12 cellular contexts compared by ENCODE assay signal in the genomic region with DNA sequence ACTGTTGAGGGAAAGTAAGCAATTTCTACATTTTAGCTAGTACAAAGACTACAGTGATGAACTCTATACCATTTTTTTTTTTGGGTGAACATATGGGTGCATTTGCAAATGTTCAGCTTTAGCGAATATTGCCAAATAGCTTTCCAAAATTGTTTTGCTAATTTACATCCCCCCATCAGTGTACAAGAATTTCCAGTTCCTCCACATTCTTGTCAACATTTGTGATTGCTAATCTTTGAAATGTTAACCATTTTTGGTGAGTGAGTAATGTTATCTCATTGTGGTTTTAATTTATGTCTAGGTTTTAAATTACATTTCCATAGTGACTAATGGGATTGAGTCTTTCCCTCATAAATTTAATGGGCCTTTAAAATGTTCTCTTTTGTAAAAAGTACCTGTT. TPM values are rescaled to one million over a fixed set of nuclear protein-coding genes. Genes with fewer than 3 reads are reported as not detected.
DNase-seq lines count a peak whose midpoint lies in the region; ATAC-seq, FAIRE-seq and TF ChIP-seq lines count a peak whose summit lies in the region.
"Had no signal": no experiment of that assay in that cellular context is flagged by ENCODE, and none has a peak within 500 bp of the region (broad histone marks: within the 10 kb centered on the region; RNA-seq: fewer than 3 reads in every experiment).

No MANE protein-coding gene starts in this region.

- CTCF ChIA-PET in endothelial cell of umbilical vein (lab: Charles Lee) = interaction anchor here (1.2 kb wide), 1 partner anchor 22 kb away, joined by 4 read pairs; no protein-coding TSS in a partner anchor

- H3K27ac ChIP-seq in endothelial cell of umbilical vein (ENCODE audit: insufficient read depth, low read depth, low read length) (no peak overlapping the region), colonic mucosa (no peak overlapping the region), pancreas (no peak overlapping the region)
- H3K27ac ChIP-seq: right lobe of liver had no signal

- ATAC-seq in pancreas (no peak), HG03039 (IDR thresholded peaks at IDR 0.05; ENCODE audit: unreplicated experiment) (no peak)
- ATAC-seq: left ventricle myocardium superior, right lobe of liver had no signal

- H3K9ac ChIP-seq in endothelial cell of umbilical vein (replicated peaks; ENCODE audit: extremely low read depth, insufficient read depth, low read length) = no peak overlapping the region
- no peak overlapping the region for H3K9ac ChIP-seq in colonic mucosa (ENCODE audit: low read depth in 2 of 2, low read length in 2 of 2)

- peak overlapping the region; percentile 24 for H3K4me2 ChIP-seq in endothelial cell of umbilical vein (ENCODE audit: insufficient read depth, low read length)

- no peak overlapping the region for H3K4me3 Mint-ChIP-seq in CD14-positive monocyte
- H3K4me3 Mint-ChIP-seq: nephron had no signal

- no peak for TF ChIP-seq POLR2A in endothelial cell of umbilical vein (IDR thresholded peaks at IDR 0.05; ENCODE audit: low read depth, low read length)

- dilution Hi-C loops in endothelial cell of umbilical vein (cut with MboI; ENCODE audit: extremely low pct_ligation_motif_present, low sequenced_read_pairs) = no loop called here

- peaks cover 0 to 2% (median 0%) of the 10 kb centered on the region in 7 donors for H3K9me3 Mint-ChIP-seq in CD14-positive monocyte
- H3K9me3 Mint-ChIP-seq: nephron had no signal

- no peaks in the 10 kb centered on the region for H3K9me1 ChIP-seq in endothelial cell of umbilical vein (replicated peaks; ENCODE audit: control insufficient read depth, extremely low read depth, insufficient read depth, low read length)

- H3K4me1 Mint-ChIP-seq in CD14-positive monocyte = peaks cover under 1% of the 10 kb centered on the region
- H3K4me1 Mint-ChIP-seq: nephron had no signal

- H3K4me3 ChIP-seq in endothelial cell of umbilical vein (replicated peaks in 1 of 3; ENCODE audit: insufficient read depth in 1 of 3, low read depth in 1 of 3, low read length in 3 of 3) = no peak overlapping the region
- no peak overlapping the region for H3K4me3 ChIP-seq in colonic mucosa
- no peak overlapping the region for H3K4me3 ChIP-seq in pancreas
- H3K4me3 ChIP-seq: right lobe of liver had no signal

- H3K27me3 ChIP-seq in endothelial cell of umbilical vein (ENCODE audit: control insufficient read depth in 2 of 2, insufficient read depth in 2 of 2, low read length in 2 of 2) (peaks cover 2 to 14% of the 10 kb centered on the region in 2 experiments), colonic mucosa (no peaks in the 10 kb centered on the region), pancreas (no peaks in the 10 kb centered on the region)
- H3K27me3 ChIP-seq: right lobe of liver had no signal

- TF ChIP-seq CTCF in endothelial cell of umbilical vein (IDR thresholded peaks at IDR 0.05; ENCODE audit: extremely low read depth in 1 of 2, insufficient read depth in 1 of 2, low read depth in 1 of 2, low read length in 2 of 2) = no peak
- TF ChIP-seq CTCF in colonic mucosa (IDR thresholded peaks at IDR 0.05) = no peak
- no peak for TF ChIP-seq CTCF in pancreas (IDR thresholded peaks at IDR 0.05)
- TF ChIP-seq CTCF in CD14-positive monocyte (IDR thresholded peaks at IDR 0.05) = no peak

- FAIRE-seq in endothelial cell of umbilical vein (lab: Jason Lieb, UNC) (peak; percentile 47), pancreas (lab: Jason Lieb, UNC) (no peak)

- peak; percentile 85 for DNase-seq in ELR (ENCODE audit: low read depth)
- DNase-seq in NCI-H226 = peak; percentile 54
- DNase-seq in endothelial cell of umbilical vein (ENCODE audit: low read depth, low spot score) = peak; percentile 4
- DNase-seq in renal cortical epithelial cell (ENCODE audit: low read depth) = peak; percentile 47
- DNase-seq in colonic mucosa = no peak
- no peak for DNase-seq in pancreas
- no peak for DNase-seq in CD14-positive monocyte (ENCODE audit: low spot score)
- DNase-seq: activated CD4-positive, alpha-beta T cell treated with anti-CD3 and anti-CD28 coated beads for 1 hour; left ventricle myocardium superior; right lobe of liver had no signal

- H2AFZ ChIP-seq in endothelial cell of umbilical vein (ENCODE audit: low read depth, low read length) = no peak overlapping the region

- H3K27me3 Mint-ChIP-seq in CD14-positive monocyte (ENCODE audit: low read depth in 3 of 3) = peaks cover 0 to 5% (median 3%) of the 10 kb centered on the region in 3 donors

- H3K9me3 ChIP-seq in endothelial cell of umbilical vein (replicated peaks; ENCODE audit: control insufficient read depth, insufficient read depth, low read length) (no peaks in the 10 kb centered on the region), colonic mucosa (no peaks in the 10 kb centered on the region), pancreas (no peaks in the 10 kb centered on the region)
- H3K9me3 ChIP-seq: right lobe of liver had no signal

- intact Hi-C loops in endothelial cell of umbilical vein (cut with micrococcal nuclease) (no loop called here), colonic mucosa (cut with DNase I) (no loop called here), pancreas (cut with DNase I) (no loop called here), CD14-positive monocyte (cut with micrococcal nuclease) (no loop called here)

- no peaks in the 10 kb centered on the region for H3K36me3 ChIP-seq in endothelial cell of umbilical vein (ENCODE audit: control insufficient read depth in 2 of 2, extremely low read depth in 1 of 2, insufficient read depth in 2 of 2, low read length in 2 of 2)
- no peaks in the 10 kb centered on the region for H3K36me3 ChIP-seq in colonic mucosa
- H3K36me3 ChIP-seq in pancreas = no peaks in the 10 kb centered on the region
- H3K36me3 ChIP-seq: right lobe of liver had no signal

- no peaks in the 10 kb centered on the region for H3K79me2 ChIP-seq in endothelial cell of umbilical vein (ENCODE audit: control insufficient read depth, insufficient read depth, low read length)

- H4K20me1 ChIP-seq in endothelial cell of umbilical vein (replicated peaks; ENCODE audit: control insufficient read depth, extremely low read depth, insufficient read depth, low read length) = no peaks in the 10 kb centered on the region

- 65 to 70% methylated on average over 1 of the region's 1 CpG for WGBS in pancreas, 2 donors

- POLR2A ChIA-PET in endothelial cell of umbilical vein (lab: Charles Lee) = no interaction called here

- no peak overlapping the region for H3K27ac Mint-ChIP-seq in CD14-positive monocyte
- H3K27ac Mint-ChIP-seq: nephron had no signal

- H3K4me1 ChIP-seq in endothelial cell of umbilical vein (ENCODE audit: control insufficient read depth, extremely low read depth, insufficient read depth, low read length) = peaks cover 3% of the 10 kb centered on the region
- H3K4me1 ChIP-seq in colonic mucosa = no peaks in the 10 kb centered on the region
- no peaks in the 10 kb centered on the region for H3K4me1 ChIP-seq in pancreas
- H3K4me1 ChIP-seq: right lobe of liver had no signal

- no TSS peak for BruUV-seq in endothelial cell of umbilical vein (replicated peaks; lab: Mats Ljungman, UMichigan)

- no peaks in the 10 kb centered on the region for H3K36me3 Mint-ChIP-seq in CD14-positive monocyte

TF ChIP-seq in endothelial cell of umbilical vein, 7 proteins besides CTCF, POLR2A, EP300 and RAD21:
- no peak for TF ChIP-seq POLR2AphosphoS5 (IDR thresholded peaks at IDR 0.05; ENCODE audit: insufficient read depth, low read depth, low read length)
- peak; percentile 7 for TF ChIP-seq FOS (IDR thresholded peaks at IDR 0.05; ENCODE audit: borderline replicate concordance, insufficient read depth, low read length)

RNA-seq across cellular contexts. Expression of gene CNRIP1, which starts 16.4 kb away (rescaled TPM):
- total RNA-seq in endothelial cell of umbilical vein (73.8 and 74.6 TPM in 2 replicates), renal cortical epithelial cell (1.6 and 2.9 TPM in 2 replicates), colonic mucosa (1 to 10 TPM; 2.5 to 6.4 TPM), pancreas (1 to 10 TPM in 5 of 6 donors, under 1 TPM in 1; 0.85 to 4.8 (median 2.1) TPM)
- polyA plus RNA-seq in endothelial cell of umbilical vein (88.6 and 98.9 TPM in 2 replicates), pancreas (1 to 10 TPM; 3.7 to 6.4 TPM), CD14-positive monocyte (under 1 TPM; 0.17 to 0.53 TPM)
- polyA plus RNA-seq in endothelial cell of umbilical vein (2011; cell fraction: cytosol; rRNA removed) = 87.8 and 99.8 TPM in 2 replicates
- 47.1 and 54.7 TPM in 2 replicates for polyA plus RNA-seq in endothelial cell of umbilical vein (2011; cell fraction: nucleus; rRNA removed)
- polyA plus RNA-seq in endothelial cell of umbilical vein (2012) = 87.5 and 104 TPM in 2 replicates
- 91.6 and 96.6 TPM in 2 replicates for polyA minus RNA-seq in endothelial cell of umbilical vein
- not detected for polyA minus RNA-seq in endothelial cell of umbilical vein (2011; cell fraction: cytosol; rRNA and poly(A)+ RNA removed)
- polyA minus RNA-seq in endothelial cell of umbilical vein (2011; cell fraction: nucleus; rRNA and poly(A)+ RNA removed) = 26.1 and 34.7 TPM in 2 replicates

RNA-seq across cellular contexts. Expression of gene PLEK, which starts 28.9 kb away (rescaled TPM):
- total RNA-seq in endothelial cell of umbilical vein (0.11 and 0.18 TPM in 2 replicates), renal cortical epithelial cell (0.65 TPM in 1 of 2 replicates, not detected in the other), colonic mucosa (1 to 10 TPM; 2.6 to 5.1 TPM), pancreas (1 to 10 TPM in 4 of 6 donors, under 1 TPM in 2; 0.28 to 8.0 (median 2.0) TPM)
- polyA plus RNA-seq in endothelial cell of umbilical vein (0.03 TPM in 1 of 2 replicates, not detected in the other), pancreas (1 to 10 TPM; 1.0 to 2.1 TPM), CD14-positive monocyte (100 to 1,000 TPM; 351 to 403 TPM)
- 0.01 and 0.04 TPM in 2 replicates for polyA plus RNA-seq in endothelial cell of umbilical vein (2011; cell fraction: cytosol; rRNA removed)
- 0.10 and 0.18 TPM in 2 replicates for polyA plus RNA-seq in endothelial cell of umbilical vein (2011; cell fraction: nucleus; rRNA removed)
- not detected in 2 replicates for polyA plus RNA-seq in endothelial cell of umbilical vein (2012)
- not detected in 2 replicates for polyA minus RNA-seq in endothelial cell of umbilical vein
- not detected for polyA minus RNA-seq in endothelial cell of umbilical vein (2011; cell fraction: cytosol; rRNA and poly(A)+ RNA removed)
- not detected in 2 replicates for polyA minus RNA-seq in endothelial cell of umbilical vein (2011; cell fraction: nucleus; rRNA and poly(A)+ RNA removed)

Comparison
In these comparisons a context has a peak if more than half of its experiments do, and no peak if none do; other contexts are left out.
1. DNase-seq: peak in ELR (single experiment), NCI-H226 (single experiment), endothelial cell of umbilical vein (single experiment) and renal cortical epithelial cell (single experiment); none in colonic mucosa (single experiment), pancreas (0 of 6) and CD14-positive monocyte (single experiment).
2. RNA of gene CNRIP1, which starts 16.4 kb away (total RNA-seq): 73.8 to 74.6 TPM in endothelial cell of umbilical vein; 2.5 to 6.4 TPM in colonic mucosa, 0.85 to 4.8 TPM in pancreas and 1.6 to 2.9 TPM in renal cortical epithelial cell; every median in the first group is over 10 times any median in the second.